Comparison of ENCODE assay signal across 1 cellular context in the genomic region with DNA sequence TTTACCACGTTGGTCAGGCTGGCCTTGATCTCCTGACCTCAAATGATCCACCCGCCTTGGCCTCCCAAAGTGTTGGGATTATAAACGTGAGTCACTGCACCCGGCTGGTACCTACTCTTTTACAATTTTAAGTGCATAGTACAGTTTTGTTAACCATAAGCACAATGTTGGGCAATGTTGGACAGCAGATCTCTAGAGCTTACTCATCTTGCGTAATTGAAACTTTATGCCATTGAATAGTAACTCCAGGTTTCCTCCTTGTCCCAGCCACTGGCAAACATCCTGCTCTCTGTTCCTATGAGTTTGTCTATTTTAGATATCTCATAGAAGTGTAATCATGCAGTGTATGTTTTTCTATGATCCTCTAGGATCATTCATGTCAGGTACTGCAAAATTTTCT.
TF ChIP-seq lines count a peak whose summit lies in the region.

No MANE protein-coding gene starts in this region.

TF ChIP-seq in HepG2, 621 proteins besides CTCF, POLR2A, EP300 and RAD21 (continued from another document and continues in another):
- TF ChIP-seq, protein P1, sequence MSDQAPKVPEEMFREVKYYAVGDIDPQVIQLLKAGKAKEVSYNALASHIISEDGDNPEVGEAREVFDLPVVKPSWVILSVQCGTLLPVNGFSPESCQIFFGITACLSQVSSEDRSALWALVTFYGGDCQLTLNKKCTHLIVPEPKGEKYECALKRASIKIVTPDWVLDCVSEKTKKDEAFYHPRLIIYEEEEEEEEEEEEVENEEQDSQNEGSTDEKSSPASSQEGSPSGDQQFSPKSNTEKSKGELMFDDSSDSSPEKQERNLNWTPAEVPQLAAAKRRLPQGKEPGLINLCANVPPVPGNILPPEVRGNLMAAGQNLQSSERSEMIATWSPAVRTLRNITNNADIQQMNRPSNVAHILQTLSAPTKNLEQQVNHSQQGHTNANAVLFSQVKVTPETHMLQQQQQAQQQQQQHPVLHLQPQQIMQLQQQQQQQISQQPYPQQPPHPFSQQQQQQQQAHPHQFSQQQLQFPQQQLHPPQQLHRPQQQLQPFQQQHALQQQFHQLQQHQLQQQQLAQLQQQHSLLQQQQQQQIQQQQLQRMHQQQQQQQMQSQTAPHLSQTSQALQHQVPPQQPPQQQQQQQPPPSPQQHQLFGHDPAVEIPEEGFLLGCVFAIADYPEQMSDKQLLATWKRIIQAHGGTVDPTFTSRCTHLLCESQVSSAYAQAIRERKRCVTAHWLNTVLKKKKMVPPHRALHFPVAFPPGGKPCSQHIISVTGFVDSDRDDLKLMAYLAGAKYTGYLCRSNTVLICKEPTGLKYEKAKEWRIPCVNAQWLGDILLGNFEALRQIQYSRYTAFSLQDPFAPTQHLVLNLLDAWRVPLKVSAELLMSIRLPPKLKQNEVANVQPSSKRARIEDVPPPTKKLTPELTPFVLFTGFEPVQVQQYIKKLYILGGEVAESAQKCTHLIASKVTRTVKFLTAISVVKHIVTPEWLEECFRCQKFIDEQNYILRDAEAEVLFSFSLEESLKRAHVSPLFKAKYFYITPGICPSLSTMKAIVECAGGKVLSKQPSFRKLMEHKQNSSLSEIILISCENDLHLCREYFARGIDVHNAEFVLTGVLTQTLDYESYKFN (CRISPR knock-in tag; conservative IDR thresholded peaks at IDR 0.05): peak; percentile 98
- TF ChIP-seq, protein P2, sequence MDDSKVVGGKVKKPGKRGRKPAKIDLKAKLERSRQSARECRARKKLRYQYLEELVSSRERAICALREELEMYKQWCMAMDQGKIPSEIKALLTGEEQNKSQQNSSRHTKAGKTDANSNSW (CRISPR knock-in tag; IDR thresholded peaks at IDR 0.05; ENCODE audit: borderline replicate concordance): no peak
- TF ChIP-seq, protein P3, sequence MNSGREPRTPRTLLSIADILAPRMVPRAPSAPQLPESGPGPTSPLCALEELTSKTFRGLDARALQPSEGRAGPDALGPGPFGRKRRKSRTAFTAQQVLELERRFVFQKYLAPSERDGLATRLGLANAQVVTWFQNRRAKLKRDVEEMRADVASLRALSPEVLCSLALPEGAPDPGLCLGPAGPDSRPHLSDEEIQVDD (CRISPR knock-in tag; IDR thresholded peaks at IDR 0.05; ENCODE audit: borderline replicate concordance): no peak
- TF ChIP-seq SP5 (CRISPR knock-in tag; IDR thresholded peaks at IDR 0.05; ENCODE audit: borderline replicate concordance, low read depth) (peak; percentile 30; the same call in 1 of the 2 replicates), KLF15 (CRISPR knock-in tag; IDR thresholded peaks at IDR 0.05; ENCODE audit: borderline replicate concordance) (no peak), MED13 (CRISPR knock-in tag; IDR thresholded peaks at IDR 0.05) (no peak; the same call in 1 of the 2 replicates), MEIS1 (CRISPR knock-in tag; IDR thresholded peaks at IDR 0.05; ENCODE audit: borderline replicate concordance) (peak; percentile 46; the same call in 1 of the 2 replicates), XRCC5 (optimal IDR thresholded peaks at IDR 0.05; ENCODE audit: low read length) (no peak), SOX5 (CRISPR knock-in tag; IDR thresholded peaks at IDR 0.05; ENCODE audit: borderline replicate concordance) (peak; percentile 93), NBN (conservative IDR thresholded peaks at IDR 0.05) (no peak), GTF3A (CRISPR knock-in tag; conservative IDR thresholded peaks at IDR 0.05) (no peak), ZNF446 (CRISPR knock-in tag; IDR thresholded peaks at IDR 0.05) (no peak), ZZZ3 (CRISPR knock-in tag; IDR thresholded peaks at IDR 0.05; ENCODE audit: borderline replicate concordance) (no peak), ZNF619 (CRISPR knock-in tag; IDR thresholded peaks at IDR 0.05) (no peak), MIER3 (CRISPR knock-in tag; IDR thresholded peaks at IDR 0.05; ENCODE audit: borderline replicate concordance) (peak; percentile 76), REPIN1 (CRISPR knock-in tag; IDR thresholded peaks at IDR 0.05; ENCODE audit: borderline replicate concordance, low read depth) (peak; percentile 60; the same call in 1 of the 2 replicates), CEBPG (CRISPR knock-in tag; IDR thresholded peaks at IDR 0.05) (peak; percentile 99), IKZF4 (CRISPR knock-in tag; IDR thresholded peaks at IDR 0.05; ENCODE audit: borderline replicate concordance, low read depth, not compliant biosample characterization) (no peak), ZFP36 (IDR thresholded peaks at IDR 0.05; ENCODE audit: borderline replicate concordance, low read depth, low read length, partially characterized antibody) (no peak), NCOA1 (CRISPR knock-in tag; IDR thresholded peaks at IDR 0.05) (no peak; the same call in 1 of the 2 replicates), PHF8 (CRISPR knock-in tag; IDR thresholded peaks at IDR 0.05) (no peak; the same call in 1 of the 2 replicates), ZNF772 (CRISPR knock-in tag; IDR thresholded peaks at IDR 0.05) (no peak), NR1H2 (CRISPR knock-in tag; IDR thresholded peaks at IDR 0.05; ENCODE audit: borderline replicate concordance, low read depth) (no peak)
- TF ChIP-seq, protein P4, sequence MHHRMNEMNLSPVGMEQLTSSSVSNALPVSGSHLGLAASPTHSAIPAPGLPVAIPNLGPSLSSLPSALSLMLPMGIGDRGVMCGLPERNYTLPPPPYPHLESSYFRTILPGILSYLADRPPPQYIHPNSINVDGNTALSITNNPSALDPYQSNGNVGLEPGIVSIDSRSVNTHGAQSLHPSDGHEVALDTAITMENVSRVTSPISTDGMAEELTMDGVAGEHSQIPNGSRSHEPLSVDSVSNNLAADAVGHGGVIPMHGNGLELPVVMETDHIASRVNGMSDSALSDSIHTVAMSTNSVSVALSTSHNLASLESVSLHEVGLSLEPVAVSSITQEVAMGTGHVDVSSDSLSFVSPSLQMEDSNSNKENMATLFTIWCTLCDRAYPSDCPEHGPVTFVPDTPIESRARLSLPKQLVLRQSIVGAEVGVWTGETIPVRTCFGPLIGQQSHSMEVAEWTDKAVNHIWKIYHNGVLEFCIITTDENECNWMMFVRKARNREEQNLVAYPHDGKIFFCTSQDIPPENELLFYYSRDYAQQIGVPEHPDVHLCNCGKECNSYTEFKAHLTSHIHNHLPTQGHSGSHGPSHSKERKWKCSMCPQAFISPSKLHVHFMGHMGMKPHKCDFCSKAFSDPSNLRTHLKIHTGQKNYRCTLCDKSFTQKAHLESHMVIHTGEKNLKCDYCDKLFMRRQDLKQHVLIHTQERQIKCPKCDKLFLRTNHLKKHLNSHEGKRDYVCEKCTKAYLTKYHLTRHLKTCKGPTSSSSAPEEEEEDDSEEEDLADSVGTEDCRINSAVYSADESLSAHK (CRISPR knock-in tag; IDR thresholded peaks at IDR 0.05; ENCODE audit: borderline replicate concordance): no peak
- TF ChIP-seq, protein P5, sequence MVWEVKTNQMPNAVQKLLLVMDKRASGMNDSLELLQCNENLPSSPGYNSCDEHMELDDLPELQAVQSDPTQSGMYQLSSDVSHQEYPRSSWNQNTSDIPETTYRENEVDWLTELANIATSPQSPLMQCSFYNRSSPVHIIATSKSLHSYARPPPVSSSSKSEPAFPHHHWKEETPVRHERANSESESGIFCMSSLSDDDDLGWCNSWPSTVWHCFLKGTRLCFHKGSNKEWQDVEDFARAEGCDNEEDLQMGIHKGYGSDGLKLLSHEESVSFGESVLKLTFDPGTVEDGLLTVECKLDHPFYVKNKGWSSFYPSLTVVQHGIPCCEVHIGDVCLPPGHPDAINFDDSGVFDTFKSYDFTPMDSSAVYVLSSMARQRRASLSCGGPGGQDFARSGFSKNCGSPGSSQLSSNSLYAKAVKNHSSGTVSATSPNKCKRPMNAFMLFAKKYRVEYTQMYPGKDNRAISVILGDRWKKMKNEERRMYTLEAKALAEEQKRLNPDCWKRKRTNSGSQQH (CRISPR knock-in tag; IDR thresholded peaks at IDR 0.05; ENCODE audit: low read depth): no peak
- TF ChIP-seq, protein P6, sequence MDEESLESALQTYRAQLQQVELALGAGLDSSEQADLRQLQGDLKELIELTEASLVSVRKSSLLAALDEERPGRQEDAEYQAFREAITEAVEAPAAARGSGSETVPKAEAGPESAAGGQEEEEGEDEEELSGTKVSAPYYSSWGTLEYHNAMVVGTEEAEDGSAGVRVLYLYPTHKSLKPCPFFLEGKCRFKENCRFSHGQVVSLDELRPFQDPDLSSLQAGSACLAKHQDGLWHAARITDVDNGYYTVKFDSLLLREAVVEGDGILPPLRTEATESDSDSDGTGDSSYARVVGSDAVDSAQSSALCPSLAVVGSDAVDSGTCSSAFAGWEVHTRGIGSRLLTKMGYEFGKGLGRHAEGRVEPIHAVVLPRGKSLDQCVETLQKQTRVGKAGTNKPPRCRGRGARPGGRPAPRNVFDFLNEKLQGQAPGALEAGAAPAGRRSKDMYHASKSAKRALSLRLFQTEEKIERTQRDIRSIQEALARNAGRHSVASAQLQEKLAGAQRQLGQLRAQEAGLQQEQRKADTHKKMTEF (CRISPR knock-in tag; IDR thresholded peaks at IDR 0.05): peak; percentile 95; the same call in 1 of the 2 replicates
- TF ChIP-seq, protein P7, sequence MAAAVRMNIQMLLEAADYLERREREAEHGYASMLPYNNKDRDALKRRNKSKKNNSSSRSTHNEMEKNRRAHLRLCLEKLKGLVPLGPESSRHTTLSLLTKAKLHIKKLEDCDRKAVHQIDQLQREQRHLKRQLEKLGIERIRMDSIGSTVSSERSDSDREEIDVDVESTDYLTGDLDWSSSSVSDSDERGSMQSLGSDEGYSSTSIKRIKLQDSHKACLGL (CRISPR knock-in tag; IDR thresholded peaks at IDR 0.05): no peak
- TF ChIP-seq, protein P8, sequence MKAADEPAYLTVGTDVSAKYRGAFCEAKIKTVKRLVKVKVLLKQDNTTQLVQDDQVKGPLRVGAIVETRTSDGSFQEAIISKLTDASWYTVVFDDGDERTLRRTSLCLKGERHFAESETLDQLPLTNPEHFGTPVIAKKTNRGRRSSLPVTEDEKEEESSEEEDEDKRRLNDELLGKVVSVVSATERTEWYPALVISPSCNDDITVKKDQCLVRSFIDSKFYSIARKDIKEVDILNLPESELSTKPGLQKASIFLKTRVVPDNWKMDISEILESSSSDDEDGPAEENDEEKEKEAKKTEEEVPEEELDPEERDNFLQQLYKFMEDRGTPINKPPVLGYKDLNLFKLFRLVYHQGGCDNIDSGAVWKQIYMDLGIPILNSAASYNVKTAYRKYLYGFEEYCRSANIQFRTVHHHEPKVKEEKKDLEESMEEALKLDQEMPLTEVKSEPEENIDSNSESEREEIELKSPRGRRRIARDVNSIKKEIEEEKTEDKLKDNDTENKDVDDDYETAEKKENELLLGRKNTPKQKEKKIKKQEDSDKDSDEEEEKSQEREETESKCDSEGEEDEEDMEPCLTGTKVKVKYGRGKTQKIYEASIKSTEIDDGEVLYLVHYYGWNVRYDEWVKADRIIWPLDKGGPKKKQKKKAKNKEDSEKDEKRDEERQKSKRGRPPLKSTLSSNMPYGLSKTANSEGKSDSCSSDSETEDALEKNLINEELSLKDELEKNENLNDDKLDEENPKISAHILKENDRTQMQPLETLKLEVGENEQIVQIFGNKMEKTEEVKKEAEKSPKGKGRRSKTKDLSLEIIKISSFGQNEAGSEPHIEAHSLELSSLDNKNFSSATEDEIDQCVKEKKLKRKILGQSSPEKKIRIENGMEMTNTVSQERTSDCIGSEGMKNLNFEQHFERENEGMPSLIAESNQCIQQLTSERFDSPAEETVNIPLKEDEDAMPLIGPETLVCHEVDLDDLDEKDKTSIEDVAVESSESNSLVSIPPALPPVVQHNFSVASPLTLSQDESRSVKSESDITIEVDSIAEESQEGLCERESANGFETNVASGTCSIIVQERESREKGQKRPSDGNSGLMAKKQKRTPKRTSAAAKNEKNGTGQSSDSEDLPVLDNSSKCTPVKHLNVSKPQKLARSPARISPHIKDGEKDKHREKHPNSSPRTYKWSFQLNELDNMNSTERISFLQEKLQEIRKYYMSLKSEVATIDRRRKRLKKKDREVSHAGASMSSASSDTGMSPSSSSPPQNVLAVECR (CRISPR knock-in tag; IDR thresholded peaks at IDR 0.05; ENCODE audit: borderline replicate concordance): peak; percentile 52; the same call in 1 of the 2 replicates
- TF ChIP-seq, protein P9, sequence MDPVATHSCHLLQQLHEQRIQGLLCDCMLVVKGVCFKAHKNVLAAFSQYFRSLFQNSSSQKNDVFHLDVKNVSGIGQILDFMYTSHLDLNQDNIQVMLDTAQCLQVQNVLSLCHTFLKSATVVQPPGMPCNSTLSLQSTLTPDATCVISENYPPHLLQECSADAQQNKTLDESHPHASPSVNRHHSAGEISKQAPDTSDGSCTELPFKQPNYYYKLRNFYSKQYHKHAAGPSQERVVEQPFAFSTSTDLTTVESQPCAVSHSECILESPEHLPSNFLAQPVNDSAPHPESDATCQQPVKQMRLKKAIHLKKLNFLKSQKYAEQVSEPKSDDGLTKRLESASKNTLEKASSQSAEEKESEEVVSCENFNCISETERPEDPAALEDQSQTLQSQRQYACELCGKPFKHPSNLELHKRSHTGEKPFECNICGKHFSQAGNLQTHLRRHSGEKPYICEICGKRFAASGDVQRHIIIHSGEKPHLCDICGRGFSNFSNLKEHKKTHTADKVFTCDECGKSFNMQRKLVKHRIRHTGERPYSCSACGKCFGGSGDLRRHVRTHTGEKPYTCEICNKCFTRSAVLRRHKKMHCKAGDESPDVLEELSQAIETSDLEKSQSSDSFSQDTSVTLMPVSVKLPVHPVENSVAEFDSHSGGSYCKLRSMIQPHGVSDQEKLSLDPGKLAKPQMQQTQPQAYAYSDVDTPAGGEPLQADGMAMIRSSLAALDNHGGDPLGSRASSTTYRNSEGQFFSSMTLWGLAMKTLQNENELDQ (CRISPR knock-in tag; IDR thresholded peaks at IDR 0.05; ENCODE audit: borderline replicate concordance): no peak
- TF ChIP-seq, protein P10, sequence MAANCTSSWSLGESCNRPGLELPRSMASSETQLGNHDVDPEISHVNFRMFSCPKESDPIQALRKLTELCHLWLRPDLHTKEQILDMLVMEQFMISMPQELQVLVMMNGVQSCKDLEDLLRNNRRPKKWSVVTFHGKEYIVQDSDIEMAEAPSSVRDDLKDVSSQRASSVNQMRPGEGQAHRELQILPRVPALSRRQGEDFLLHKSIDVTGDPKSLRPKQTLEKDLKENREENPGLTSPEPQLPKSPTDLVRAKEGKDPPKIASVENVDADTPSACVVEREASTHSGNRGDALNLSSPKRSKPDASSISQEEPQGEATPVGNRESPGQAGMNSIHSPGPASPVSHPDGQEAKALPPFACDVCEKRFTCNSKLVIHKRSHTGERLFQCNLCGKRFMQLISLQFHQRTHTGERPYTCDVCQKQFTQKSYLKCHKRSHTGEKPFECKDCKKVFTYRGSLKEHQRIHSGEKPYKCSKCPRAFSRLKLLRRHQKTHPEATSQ (CRISPR knock-in tag; IDR thresholded peaks at IDR 0.05; ENCODE audit: borderline replicate concordance): peak; percentile 80; the same call in 1 of the 2 replicates
